26 cellular contexts compared by ENCODE assay signal in genomic region chr5:132319975-132320374, GRCh38. TPM values are rescaled to one million over a fixed set of nuclear protein-coding genes. Genes with fewer than 3 reads are reported as not detected.
"Had no signal": no experiment of that assay in that cellular context is flagged by ENCODE, and none has a peak within 500 bp of the region (broad histone marks: within the 10 kb centered on the region; RNA-seq: fewer than 3 reads in every experiment).

No MANE protein-coding gene starts in this region.

- H3K4me1 ChIP-seq: parathyroid adenoma, prostate gland, sigmoid colon, thyroid gland, upper lobe of left lung, vagina had no signal

- H3K36me3 ChIP-seq: neural progenitor cell, ovary, prostate gland, sigmoid colon, thoracic aorta, thyroid gland, vagina had no signal

- H3K4me3 Mint-ChIP-seq: naive thymus-derived CD4-positive, alpha-beta T cell; natural killer cell; nephron; neural progenitor cell; stimulated activated effector memory CD8-positive, alpha-beta T cell treated with anti-CD3 and anti-CD28 coated beads, Interleukin-12 subunit alpha, Interleukin-12 subunit beta, amount 100 ng/mL, for 72 hours; stimulated activated naive B cell treated with anti-CD40 and anti-IgM and Interleukin-4, amounts not matched to agents 10 μg/mL and 1 μg/mL and 100 μg/mL, for 72 hours; stimulated activated naive CD8-positive, alpha-beta T cell treated with anti-CD3 and anti-CD28 coated beads, Interleukin-15, Interleukin-2, amounts not matched to agents 100 ng/mL and 50 ng/mL, for 24 hours had no signal

- H3K27ac Mint-ChIP-seq: naive thymus-derived CD4-positive, alpha-beta T cell; natural killer cell; nephron; neural progenitor cell; stimulated activated effector memory CD8-positive, alpha-beta T cell treated with anti-CD3 and anti-CD28 coated beads, Interleukin-12 subunit alpha, Interleukin-12 subunit beta, amount 100 ng/mL, for 72 hours; stimulated activated naive B cell treated with anti-CD40 and anti-IgM and Interleukin-4, amounts not matched to agents 10 μg/mL and 1 μg/mL and 100 μg/mL, for 72 hours; stimulated activated naive CD8-positive, alpha-beta T cell treated with anti-CD3 and anti-CD28 coated beads, Interleukin-15, Interleukin-2, amounts not matched to agents 100 ng/mL and 50 ng/mL, for 24 hours had no signal

- ATAC-seq: naive thymus-derived CD4-positive, alpha-beta T cell; natural killer cell; stimulated activated effector memory CD8-positive, alpha-beta T cell treated with anti-CD3 and anti-CD28 coated beads, Interleukin-12 subunit alpha, Interleukin-12 subunit beta, amount 100 ng/mL, for 72 hours; stimulated activated naive B cell treated with anti-CD40 and anti-IgM and Interleukin-4, amounts not matched to agents 10 μg/mL and 1 μg/mL and 100 μg/mL, for 72 hours had no signal

- H3K27me3 Mint-ChIP-seq: naive thymus-derived CD4-positive, alpha-beta T cell; stimulated activated naive B cell treated with anti-CD40 and anti-IgM and Interleukin-4, amounts not matched to agents 10 μg/mL and 1 μg/mL and 100 μg/mL, for 72 hours; stimulated activated naive CD8-positive, alpha-beta T cell treated with anti-CD3 and anti-CD28 coated beads, Interleukin-15, Interleukin-2, amounts not matched to agents 100 ng/mL and 50 ng/mL, for 24 hours had no signal

- H3K9me3 ChIP-seq: ovary, prostate gland, right lobe of liver, sigmoid colon, stomach, thoracic aorta, thyroid gland, tibial nerve, upper lobe of left lung, vagina had no signal

- DNase-seq: naive thymus-derived CD4-positive, alpha-beta T cell; natural killer cell; occipital lobe; ovary; right lobe of liver; sigmoid colon; small intestine; stimulated activated CD4-positive, alpha-beta T cell treated with anti-CD3 and anti-CD28 coated beads, Interleukin-15, amount 100 ng/mL, for 24 hours; stimulated activated CD4-positive, alpha-beta T cell treated with anti-CD3 and anti-CD28 coated beads, Interleukin-2, amount 100 ng/mL, for 24 hours; stimulated activated CD4-positive, alpha-beta T cell treated with anti-CD3 and anti-CD28 coated beads, Interleukin-2, amount 100 ng/mL, for 48 hours; stimulated activated CD4-positive, alpha-beta T cell treated with anti-CD3 and anti-CD28 coated beads, Interleukin-4, amount 100 ng/mL, for 24 hours; stimulated activated naive B cell treated with anti-CD40 and anti-IgM and Interleukin-4, amounts not matched to agents 10 μg/mL and 1 μg/mL and 100 μg/mL, for 72 hours; stimulated activated naive CD4-positive, alpha-beta T cell treated with Interleukin-2 at 50 U/mL for 16 hours; stomach; thyroid gland; trophoblast cell; upper lobe of left lung had no signal

- H3K27ac ChIP-seq: neural progenitor cell, ovary, parathyroid adenoma, prostate gland, right lobe of liver, sigmoid colon, stomach, thoracic aorta, thyroid gland, tibial nerve, upper lobe of left lung, vagina had no signal

- H3K9me3 Mint-ChIP-seq: naive thymus-derived CD4-positive, alpha-beta T cell; natural killer cell; nephron; neural progenitor cell; stimulated activated effector memory CD8-positive, alpha-beta T cell treated with anti-CD3 and anti-CD28 coated beads, Interleukin-12 subunit alpha, Interleukin-12 subunit beta, amount 100 ng/mL, for 72 hours; stimulated activated naive B cell treated with anti-CD40 and anti-IgM and Interleukin-4, amounts not matched to agents 10 μg/mL and 1 μg/mL and 100 μg/mL, for 72 hours; stimulated activated naive CD8-positive, alpha-beta T cell treated with anti-CD3 and anti-CD28 coated beads, Interleukin-15, Interleukin-2, amounts not matched to agents 100 ng/mL and 50 ng/mL, for 24 hours had no signal

- H3K27me3 ChIP-seq: neural progenitor cell, ovary, right lobe of liver, sigmoid colon, stomach, thyroid gland, tibial nerve, upper lobe of left lung, vagina had no signal

- H3K36me3 Mint-ChIP-seq: natural killer cell; neural progenitor cell; stimulated activated effector memory CD8-positive, alpha-beta T cell treated with anti-CD3 and anti-CD28 coated beads, Interleukin-12 subunit alpha, Interleukin-12 subunit beta, amount 100 ng/mL, for 72 hours had no signal

- H3K4me3 ChIP-seq: neural progenitor cell, ovary, prostate gland, right lobe of liver, sigmoid colon, stomach, thoracic aorta, thyroid gland, tibial nerve, upper lobe of left lung, vagina had no signal

- H3K4me1 Mint-ChIP-seq: natural killer cell; stimulated activated effector memory CD8-positive, alpha-beta T cell treated with anti-CD3 and anti-CD28 coated beads, Interleukin-12 subunit alpha, Interleukin-12 subunit beta, amount 100 ng/mL, for 72 hours; stimulated activated naive B cell treated with anti-CD40 and anti-IgM and Interleukin-4, amounts not matched to agents 10 μg/mL and 1 μg/mL and 100 μg/mL, for 72 hours had no signal

RNA-seq across cellular contexts. Expression of gene SLC22A4, which starts 25.8 kb away (rescaled TPM):
- polyA plus RNA-seq: naive thymus-derived CD4-positive, alpha-beta T cell had no signal
